ENCODE assay signal across 8 cellular contexts in genomic region chr1:155320661-155321576, GRCh38. TPM values are rescaled to one million over a fixed set of nuclear protein-coding genes. Genes with fewer than 3 reads are reported as not detected.
DNase-seq lines count a peak whose midpoint lies in the region; ATAC-seq, FAIRE-seq and TF ChIP-seq lines count a peak whose summit lies in the region.

TSS of gene RUSC1 (plus strand) at chr1:155320894. CDS start at chr1:155321774, 880 bp downstream.

- H3K4me1 ChIP-seq in BE2C, result peaks cover 7% of the 10 kb centered on the region
- H3K4me1 ChIP-seq in small intestine (ENCODE audit: control insufficient read depth in 2 of 2, insufficient read depth in 1 of 2, low read depth in 1 of 2, low read length in 1 of 2), result peaks cover 0 to 9% of the 10 kb centered on the region in 2 donors

- FAIRE-seq in small intestine (lab: Jason Lieb, UNC), result no peak

- no peak for TF ChIP-seq CTCF in BE2C (IDR thresholded peaks at IDR 0.05; ENCODE audit: low read depth, low read length)

- H3K27ac ChIP-seq in small intestine (ENCODE audit: low read depth in 1 of 2, low read length in 1 of 2), result peak within 1 kb of the TSS; percentile 50 to 52

- WGBS in small intestine, 3 donors, result 12 to 23% (median 22%) methylated on average over 45 to 50 of the region's 50 CpGs

- H3K27me3 ChIP-seq in BE2C, result no peaks in the 10 kb centered on the region
- H3K27me3 ChIP-seq in small intestine (ENCODE audit: control insufficient read depth in 2 of 2, insufficient read depth in 2 of 2, low read length in 2 of 2), result no peaks in the 10 kb centered on the region

- ATAC-seq in HG03521 (IDR thresholded peaks at IDR 0.05; ENCODE audit: unreplicated experiment), result no peak

- peak within 1 kb of the TSS; percentile 69 for H3K4me3 ChIP-seq in BE2C (ENCODE audit: low read depth, low read length)
- H3K4me3 ChIP-seq in small intestine (ENCODE audit: low read depth in 1 of 2, low read length in 2 of 2), result peak within 1 kb of the TSS in 1 of 2 donors; percentile 26

- H3K36me3 ChIP-seq in BE2C (no peaks in the 10 kb centered on the region; the same call in 1 of the 2 replicates), small intestine (ENCODE audit: control insufficient read depth in 2 of 2, insufficient read depth in 2 of 2, low read length in 2 of 2) (no peaks in the 10 kb centered on the region)

- H3K9me3 ChIP-seq in BE2C (no peaks in the 10 kb centered on the region), small intestine (ENCODE audit: control insufficient read depth, low read depth) (no peaks in the 10 kb centered on the region)

- DNase-seq in BE2C (peak; percentile 88), M059J (ENCODE audit: low read depth) (no peak), cerebellar cortex (ENCODE audit: low spot score) (peak; percentile 92), iris pigment epithelial cell (ENCODE audit: low read depth) (peak; percentile 62), small intestine (peak; percentile 84), NCI-H2107 (lab: John Stamatoyannopoulos, UW) (no peak)
- peak; percentile 62 for DNase-seq in activated CD4-positive, alpha-beta T cell treated with anti-CD3 and anti-CD28 coated beads for 24 hours (ENCODE audit: low read depth in 2 of 2)

RNA-seq across cellular contexts. Expression of gene RUSC1, which starts in this region (rescaled TPM):
- 28.9 TPM for polyA plus RNA-seq in BE2C (2012; ENCODE audit: insufficient read depth, insufficient read length, low read depth)
- 49.0 and 52.9 TPM in 2 replicates for total RNA-seq in M059J (2014; rRNA removed; shearing (Covaris generic))
- polyA plus RNA-seq in small intestine, result 10 to 100 TPM; 32.7 to 60.8 (median 48.1) TPM

Comparison
In these comparisons a context has a peak if more than half of its experiments do, and no peak if none do; other contexts are left out.
1. DNase-seq: peak in BE2C (single experiment), activated CD4-positive, alpha-beta T cell treated with anti-CD3 and anti-CD28 coated beads for 24 hours (2 of 2), cerebellar cortex (single experiment), iris pigment epithelial cell (single experiment) and small intestine (single experiment); none in M059J (single experiment) and NCI-H2107 (single experiment).